30 cellular contexts compared by ENCODE assay signal in genomic region chr21:15462092-15462491, GRCh38.
"Had no signal": no experiment of that assay in that cellular context is flagged by ENCODE, and none has a peak within 500 bp of the region (broad histone marks: within the 10 kb centered on the region; RNA-seq: fewer than 3 reads in every experiment).

No MANE protein-coding gene starts in this region.

- H3K4me3 ChIP-seq: ovary, psoas muscle, skin epidermis, smooth muscle cell, spleen, suprapubic skin, testis, tibial artery, transverse colon, upper lobe of right lung, uterus had no signal

- H3K36me3 Mint-ChIP-seq: naive B cell; natural killer cell treated with Interleukin-12 subunit alpha and Interleukin-12 subunit beta and Interleukin-15 and Interleukin-18, amount 100 ng/mL, for 72 hours; stimulated activated memory B cell treated with anti-CD40 and anti-IgM and Interleukin-4, amounts not matched to agents 10 μg/mL and 1 μg/mL and 100 μg/mL, for 72 hours; type B pancreatic cell had no signal

- H3K9ac ChIP-seq: parathyroid adenoma had no signal

- DNase-seq: naive B cell; naive thymus-derived CD8-positive, alpha-beta T cell; occipital lobe; ovary; posterior cingulate gyrus; psoas muscle; right cardiac atrium; spleen; stimulated activated CD4-positive, alpha-beta T cell treated with anti-CD3 and anti-CD28 coated beads, Interleukin-12 subunit alpha, Interleukin-12 subunit beta, amount 100 ng/mL, for 4 hours; stimulated activated CD4-positive, alpha-beta T cell treated with anti-CD3 and anti-CD28 coated beads, Interleukin-1b, Interleukin-23, amount 100 ng/mL, for 48 hours; stimulated activated CD4-positive, alpha-beta T cell treated with anti-CD3 and anti-CD28 coated beads, Interleukin-4, amount 100 ng/mL, for 1 hour; stimulated activated CD4-positive, alpha-beta T cell treated with anti-CD3 and anti-CD28 coated beads, Interleukin-4, amount 100 ng/mL, for 4 hours; stimulated activated CD8-positive, alpha-beta memory T cell treated with anti-CD3 and anti-CD28 coated beads, Interleukin-4, amount 100 ng/mL, for 48 hours; stimulated activated naive CD4-positive, alpha-beta T cell; stimulated activated naive CD8-positive, alpha-beta T cell treated with anti-CD3 and anti-CD28 coated beads, Interleukin-15, amount 100 ng/mL, for 72 hours; stimulated activated naive CD8-positive, alpha-beta T cell treated with anti-CD3 and anti-CD28 coated beads, Interleukin-15, Interleukin-2, amounts not matched to agents 100 U/mL and 50 U/mL, for 24 hours; substantia nigra; testis; tibial artery; transverse colon; upper lobe of right lung; uterus had no signal

- H3K27ac Mint-ChIP-seq: naive thymus-derived CD8-positive, alpha-beta T cell; natural killer cell treated with Interleukin-12 subunit alpha and Interleukin-12 subunit beta and Interleukin-15 and Interleukin-18, amount 100 ng/mL, for 72 hours; progenitor cell of endocrine pancreas; stimulated activated memory B cell treated with anti-CD40 and anti-IgM and Interleukin-4, amounts not matched to agents 10 μg/mL and 1 μg/mL and 100 μg/mL, for 72 hours; stimulated activated naive CD8-positive, alpha-beta T cell treated with anti-CD3 and anti-CD28 coated beads, Interleukin-15, amount 100 ng/mL, for 72 hours; type B pancreatic cell had no signal

- H3K79me2 ChIP-seq: parathyroid adenoma had no signal

- H3K27me3 Mint-ChIP-seq: progenitor cell of endocrine pancreas, type B pancreatic cell had no signal

- H3K4me1 ChIP-seq: parathyroid adenoma, psoas muscle, spleen, suprapubic skin, testis, tibial artery, transverse colon, upper lobe of right lung, uterus had no signal

- H3K4me2 ChIP-seq: smooth muscle cell had no signal

- H3K4me3 Mint-ChIP-seq: naive B cell; naive thymus-derived CD8-positive, alpha-beta T cell; natural killer cell treated with Interleukin-12 subunit alpha and Interleukin-12 subunit beta and Interleukin-15 and Interleukin-18, amount 100 ng/mL, for 72 hours; stimulated activated memory B cell treated with anti-CD40 and anti-IgM and Interleukin-4, amounts not matched to agents 10 μg/mL and 1 μg/mL and 100 μg/mL, for 72 hours; stimulated activated naive CD8-positive, alpha-beta T cell treated with anti-CD3 and anti-CD28 coated beads, Interleukin-15, amount 100 ng/mL, for 72 hours; type B pancreatic cell had no signal

- H3K9me3 Mint-ChIP-seq: natural killer cell treated with Interleukin-12 subunit alpha and Interleukin-12 subunit beta and Interleukin-15 and Interleukin-18, amount 100 ng/mL, for 72 hours; type B pancreatic cell had no signal

- H3K9me3 ChIP-seq: ovary, psoas muscle, spleen, suprapubic skin, testis, tibial artery, transverse colon, upper lobe of right lung, uterus had no signal

- H3K27ac ChIP-seq: ovary, parathyroid adenoma, psoas muscle, skin epidermis, spleen, suprapubic skin, testis, tibial artery, transverse colon, upper lobe of right lung, uterus had no signal

- H2AFZ ChIP-seq: parathyroid adenoma had no signal

- H3K27me3 ChIP-seq: ovary, spleen, suprapubic skin, testis, tibial artery, transverse colon, upper lobe of right lung, uterus had no signal

- H3K36me3 ChIP-seq: ovary, spleen, suprapubic skin, tibial artery, transverse colon, upper lobe of right lung, uterus had no signal

- H3K4me1 Mint-ChIP-seq: naive B cell; naive thymus-derived CD8-positive, alpha-beta T cell; stimulated activated memory B cell treated with anti-CD40 and anti-IgM and Interleukin-4, amounts not matched to agents 10 μg/mL and 1 μg/mL and 100 μg/mL, for 72 hours; stimulated activated naive CD8-positive, alpha-beta T cell treated with anti-CD3 and anti-CD28 coated beads, Interleukin-15, amount 100 ng/mL, for 72 hours had no signal
